26 cellular contexts compared by ENCODE assay signal in genomic region chr22:25797891-25798290, GRCh38. TPM values are rescaled to one million over a fixed set of nuclear protein-coding genes. Genes with fewer than 3 reads are reported as not detected.
DNase-seq lines count a peak whose midpoint lies in the region; ATAC-seq and TF ChIP-seq lines count a peak whose summit lies in the region.
"Had no signal": no experiment of that assay in that cellular context is flagged by ENCODE, and none has a peak within 500 bp of the region (broad histone marks: within the 10 kb centered on the region; RNA-seq: fewer than 3 reads in every experiment).

No MANE protein-coding gene starts in this region.

- peaks cover 4% of the 10 kb centered on the region for H3K27me3 ChIP-seq in osteoblast (ENCODE audit: insufficient read depth, low read length)
- H3K27me3 ChIP-seq: BE2C, MG63 had no signal

- no peak overlapping the region for H2AFZ ChIP-seq in osteoblast (ENCODE audit: low read length)
- H2AFZ ChIP-seq: GM23248 had no signal

- no peak overlapping the region for H3K4me3 ChIP-seq in osteoblast (ENCODE audit: insufficient read depth, low read length)
- H3K4me3 ChIP-seq: GM23248, MG63 had no signal

- H4K20me1 ChIP-seq in osteoblast (ENCODE audit: insufficient read depth, low read length) = no peaks in the 10 kb centered on the region

- no peaks in the 10 kb centered on the region for H3K79me2 ChIP-seq in osteoblast (ENCODE audit: insufficient read depth, low read length)

- H3K4me2 ChIP-seq in osteoblast (ENCODE audit: insufficient read depth, low read length) = no peak overlapping the region

- peak; percentile 16 for DNase-seq in DMS153 (lab: John Stamatoyannopoulos, UW)
- DNase-seq in DMS153 treated with DMSO at 0.1 percent for 48 hours (lab: John Stamatoyannopoulos, UW; ENCODE audit: unreplicated experiment) = no peak
- DNase-seq in NCI-H748 (lab: John Stamatoyannopoulos, UW; ENCODE audit: unreplicated experiment) = peak; percentile 41
- DNase-seq in NCI-H748 treated with DMSO at 0.1 percent for 48 hours (lab: John Stamatoyannopoulos, UW) = no peak
- peak; percentile 49 for DNase-seq in NCI-H345 treated with DMSO at 0.1 percent for 48 hours (lab: John Stamatoyannopoulos, UW; ENCODE audit: unreplicated experiment)
- peak; percentile 8 for DNase-seq in osteoblast (ENCODE audit: insufficient read length, low spot score, missing footprints)
- DNase-seq in T-helper 17 cell = no peak
- no peak for DNase-seq in NCI-H2029 (lab: John Stamatoyannopoulos, UW)
- DNase-seq: BE2C; CD8-positive, alpha-beta memory T cell; DMS53; GM23248; H7; IMR-90; KG1; MG63; NCI-H1436; NCI-H1930; NCI-H82; SHP77; T-helper 1 cell had no signal

- no peaks in the 10 kb centered on the region for H3K9me3 ChIP-seq in osteoblast (ENCODE audit: low read depth, low read length)
- H3K9me3 ChIP-seq in T-helper 17 cell (ENCODE audit: control insufficient read depth, low read length, poor library complexity, severe bottlenecking) = no peaks in the 10 kb centered on the region
- H3K9me3 ChIP-seq: BE2C, MG63 had no signal

- no peak overlapping the region for H3K4me3 Mint-ChIP-seq in T-helper 17 cell
- H3K4me3 Mint-ChIP-seq: CD14-positive monocyte; CD8-positive, alpha-beta memory T cell had no signal

- no peaks in the 10 kb centered on the region for H3K36me3 Mint-ChIP-seq in T-helper 17 cell (ENCODE audit: low read depth)
- H3K36me3 Mint-ChIP-seq: CD14-positive monocyte; CD8-positive, alpha-beta memory T cell had no signal

- no peaks in the 10 kb centered on the region for H3K4me1 ChIP-seq in osteoblast (ENCODE audit: insufficient read depth, low read length)
- H3K4me1 ChIP-seq: BE2C had no signal

- no peak for TF ChIP-seq CTCF in osteoblast (IDR thresholded peaks at IDR 0.05; ENCODE audit: extremely low read depth, low read depth, low read length)

- H3K27me3 Mint-ChIP-seq in T-helper 17 cell = peaks cover 16% of the 10 kb centered on the region

- no peak for ATAC-seq in T-helper 17 cell

- no peak overlapping the region for H3K27ac Mint-ChIP-seq in T-helper 17 cell
- H3K27ac Mint-ChIP-seq: CD14-positive monocyte had no signal

- no peaks in the 10 kb centered on the region for H3K36me3 ChIP-seq in osteoblast (ENCODE audit: insufficient read depth, low read length)
- H3K36me3 ChIP-seq: BE2C, MG63 had no signal

- no peak overlapping the region for H3K27ac ChIP-seq in osteoblast (ENCODE audit: low read depth, low read length)
- H3K27ac ChIP-seq: 22Rv1, GM23248, RWPE1 had no signal

- no peaks in the 10 kb centered on the region for H3K4me1 Mint-ChIP-seq in T-helper 17 cell
- H3K4me1 Mint-ChIP-seq: CD14-positive monocyte; CD8-positive, alpha-beta memory T cell had no signal

RNA-seq across cellular contexts. Expression of gene MYO18B, which starts 55.9 kb away (rescaled TPM):
- under 0.01 TPM in 1 of 2 replicates, not detected in the other for total RNA-seq in osteoblast
- under 1 TPM; 0.12 to 0.65 TPM for total RNA-seq in T-helper 17 cell
- total RNA-seq: Daoy, GM23248, SK-MEL-5 had no signal

Comparison
In these comparisons a context has a peak if more than half of its experiments do, and no peak if none do; other contexts are left out.
1. DNase-seq: peak in DMS153 (single experiment), NCI-H748 (single experiment), NCI-H345 treated with DMSO at 0.1 percent for 48 hours (single experiment) and osteoblast (single experiment); none in DMS153 treated with DMSO at 0.1 percent for 48 hours (single experiment), NCI-H748 treated with DMSO at 0.1 percent for 48 hours (single experiment), T-helper 17 cell (0 of 3) and NCI-H2029 (single experiment).